In genomic region chr7:80680159-80680903, GRCh38 we compare ENCODE assay signal across 16 cellular contexts. TPM values are rescaled to one million over a fixed set of nuclear protein-coding genes. Genes with fewer than 3 reads are reported as not detected.
DNase-seq lines count a peak whose midpoint lies in the region; ATAC-seq and TF ChIP-seq lines count a peak whose summit lies in the region.
"Had no signal": no experiment of that assay in that cellular context is flagged by ENCODE, and none has a peak within 500 bp of the region (broad histone marks: within the 10 kb centered on the region; RNA-seq: fewer than 3 reads in every experiment).

No MANE protein-coding gene starts in this region.

- ATAC-seq in left cardiac atrium (peak; percentile 67 to 81), natural killer cell (no peak)
- peak; percentile 95 to 97 for ATAC-seq in stimulated activated naive B cell treated with anti-CD40 and anti-IgM and Interleukin-4, amounts not matched to agents 10 μg/mL and 1 μg/mL and 100 μg/mL, for 72 hours (replicated peaks)

- WGBS in neuronal stem cell (ENCODE audit: extremely low coverage in 2 of 2, insufficient read length in 2 of 2, insufficient replicate concordance in 1 of 2), 2 donors, result no CpG with 5 or more reads among the region's 9 CpGs

- no peaks in the 10 kb centered on the region for H3K4me1 ChIP-seq in neuronal stem cell (ENCODE audit: control insufficient read depth in 2 of 2, insufficient read depth in 1 of 2, low read depth in 1 of 2, low read length in 2 of 2)

- no peak overlapping the region for H3K9ac ChIP-seq in neuronal stem cell (ENCODE audit: low read depth, low read length, poor library complexity)

- no peak overlapping the region for H2BK5ac ChIP-seq in neuronal stem cell (ENCODE audit: low read length)

- H4K8ac ChIP-seq in neuronal stem cell (ENCODE audit: low read depth, low read length), result no peak overlapping the region

- no peaks in the 10 kb centered on the region for H3K9me3 ChIP-seq in neuronal stem cell (replicated peaks in 1 of 2; ENCODE audit: control insufficient read depth in 2 of 2, insufficient read depth in 1 of 2, low read depth in 1 of 2, low read length in 2 of 2)
- H3K9me3 ChIP-seq: BLaER1 treated with 17β-estradiol and CSF1 and Interleukin-3, amounts not matched to agents 10 nM and 100 nM had no signal

- H3K27me3 ChIP-seq in neuronal stem cell (ENCODE audit: control insufficient read depth in 3 of 3, insufficient read depth in 3 of 3, low read depth in 1 of 3, low read length in 3 of 3), result no peaks in the 10 kb centered on the region
- H3K27me3 ChIP-seq: BLaER1 treated with 17β-estradiol and CSF1 and Interleukin-3, amounts not matched to agents 10 nM and 100 nM; transverse colon had no signal

- H2BK15ac ChIP-seq in neuronal stem cell (ENCODE audit: low read length), result no peak overlapping the region

- no peak overlapping the region for H3K14ac ChIP-seq in neuronal stem cell (ENCODE audit: low read length)

- no peaks in the 10 kb centered on the region for H3K79me1 ChIP-seq in neuronal stem cell (ENCODE audit: low read depth, low read length)

- H2AK5ac ChIP-seq in neuronal stem cell (ENCODE audit: low read depth, low read length), result no peak overlapping the region

- no peak overlapping the region for H3K27ac ChIP-seq in neuronal stem cell (replicated peaks; ENCODE audit: low read length)
- H3K27ac ChIP-seq: PC-9, skin epidermis, transverse colon had no signal

- DNase-seq in KBM-7 (peak; percentile 29), RPMI8226 (peak; percentile 49), left cardiac atrium (no peak), natural killer cell (no peak), NCI-H2081 (lab: John Stamatoyannopoulos, UW) (no peak), neuronal stem cell (ENCODE audit: low spot score) (no peak)
- DNase-seq in stimulated activated naive B cell treated with anti-CD40 and anti-IgM and Interleukin-4, amounts not matched to agents 10 μg/mL and 1 μg/mL and 100 μg/mL, for 72 hours, result no peak
- DNase-seq: amygdala, cerebellar nuclear complex, DMS79, NCI-H345, PC-9, transverse colon had no signal

- H2AFZ ChIP-seq in neuronal stem cell (ENCODE audit: low read length), result no peak overlapping the region
- H2AFZ ChIP-seq: PC-9 had no signal

- H3K4me2 ChIP-seq in neuronal stem cell (ENCODE audit: insufficient read depth, low read length, poor library complexity, severe bottlenecking), result no peak overlapping the region
- H3K4me2 ChIP-seq: PC-9 had no signal

- peaks cover 6 to 18% of the 10 kb centered on the region in 2 donors for H3K4me1 Mint-ChIP-seq in stimulated activated naive B cell treated with anti-CD40 and anti-IgM and Interleukin-4, amounts not matched to agents 10 μg/mL and 1 μg/mL and 100 μg/mL, for 72 hours
- no peaks in the 10 kb centered on the region for H3K4me1 Mint-ChIP-seq in natural killer cell

- no peaks in the 10 kb centered on the region for H3K27me3 Mint-ChIP-seq in stimulated activated naive B cell treated with anti-CD40 and anti-IgM and Interleukin-4, amounts not matched to agents 10 μg/mL and 1 μg/mL and 100 μg/mL, for 72 hours
- H3K27me3 Mint-ChIP-seq in natural killer cell (ENCODE audit: low read depth in 2 of 2), result no peaks in the 10 kb centered on the region

- H3K36me3 ChIP-seq in neuronal stem cell (replicated peaks in 1 of 2; ENCODE audit: control insufficient read depth in 2 of 2, insufficient read depth in 2 of 2, low read length in 2 of 2), result no peaks in the 10 kb centered on the region
- H3K36me3 ChIP-seq: transverse colon had no signal

- H3K9me3 Mint-ChIP-seq in stimulated activated naive B cell treated with anti-CD40 and anti-IgM and Interleukin-4, amounts not matched to agents 10 μg/mL and 1 μg/mL and 100 μg/mL, for 72 hours, result peaks cover 3% of the 10 kb centered on the region in 2 donors
- peaks cover 2 to 3% of the 10 kb centered on the region in 2 donors for H3K9me3 Mint-ChIP-seq in natural killer cell
- H3K9me3 Mint-ChIP-seq: activated T-helper 2 cell treated with anti-CD3 and anti-CD28 coated beads, Interferon-gamma antibody, Interleukin-2, Interleukin-4, amounts not matched to agents 10 μg/mL and 5 μg/mL and 100 μg/mL, durations not matched to agents 14 hours and 24 hours and 36 hours had no signal

- H2BK120ac ChIP-seq in neuronal stem cell (ENCODE audit: low read depth, low read length), result no peak overlapping the region

- H3K36me3 Mint-ChIP-seq in stimulated activated naive B cell treated with anti-CD40 and anti-IgM and Interleukin-4, amounts not matched to agents 10 μg/mL and 1 μg/mL and 100 μg/mL, for 72 hours, result no peaks in the 10 kb centered on the region
- no peaks in the 10 kb centered on the region for H3K36me3 Mint-ChIP-seq in natural killer cell

- in situ Hi-C loops in KBM-7 (cut with MboI; ENCODE audit: low pct_unique_long_range_greater_than_20kb, low sequenced_read_pairs), result no loop called here

- no peak overlapping the region for H3K4ac ChIP-seq in neuronal stem cell (ENCODE audit: low read length)

- H3K27ac Mint-ChIP-seq in stimulated activated naive B cell treated with anti-CD40 and anti-IgM and Interleukin-4, amounts not matched to agents 10 μg/mL and 1 μg/mL and 100 μg/mL, for 72 hours, result no peak overlapping the region
- H3K27ac Mint-ChIP-seq in natural killer cell, result no peak overlapping the region
- H3K27ac Mint-ChIP-seq: activated T-helper 2 cell treated with anti-CD3 and anti-CD28 coated beads, Interferon-gamma antibody, Interleukin-2, Interleukin-4, amounts not matched to agents 10 μg/mL and 5 μg/mL and 100 μg/mL, durations not matched to agents 14 hours and 24 hours and 36 hours had no signal

- H3K4me3 ChIP-seq in neuronal stem cell (ENCODE audit: low read length in 2 of 2), result no peak overlapping the region
- H3K4me3 ChIP-seq: BLaER1 treated with 17β-estradiol and CSF1 and Interleukin-3, amounts not matched to agents 10 nM and 100 nM; PC-9; skin epidermis; transverse colon had no signal

- no peak overlapping the region for H4K91ac ChIP-seq in neuronal stem cell (ENCODE audit: low read depth, low read length, poor library complexity)

- TF ChIP-seq CTCF in natural killer cell (IDR thresholded peaks at IDR 0.05), result no peak

- intact Hi-C loops in left cardiac atrium (cut with DNase I) (no loop called here), natural killer cell (cut with micrococcal nuclease) (no loop called here)

- H3K18ac ChIP-seq in neuronal stem cell (ENCODE audit: low read length), result no peak overlapping the region

- no peak overlapping the region for H2BK12ac ChIP-seq in neuronal stem cell (ENCODE audit: low read length)

- no peak overlapping the region for H3K23ac ChIP-seq in neuronal stem cell (ENCODE audit: low read depth, low read length, poor library complexity)

- no peak overlapping the region for H3K4me3 Mint-ChIP-seq in stimulated activated naive B cell treated with anti-CD40 and anti-IgM and Interleukin-4, amounts not matched to agents 10 μg/mL and 1 μg/mL and 100 μg/mL, for 72 hours
- H3K4me3 Mint-ChIP-seq in natural killer cell, result no peak overlapping the region

RNA-seq across cellular contexts. Expression of gene CD36, which starts 41.9 kb away (rescaled TPM):
- total RNA-seq in left cardiac atrium, result 100 to 1,000 TPM; 760 to 831 TPM
- total RNA-seq in natural killer cell, result 1 to 10 TPM; 5.5 to 7.0 (median 6.0) TPM
- 0.14 TPM for polyA plus RNA-seq in neuronal stem cell (2013, experiment 1 of 2)
- 0.08 TPM for polyA plus RNA-seq in neuronal stem cell (2013, experiment 2 of 2)
- total RNA-seq: activated T-helper 2 cell treated with anti-CD3 and anti-CD28 coated beads, Interferon-gamma antibody, Interleukin-2, Interleukin-4, amounts not matched to agents 10 μg/mL and 5 μg/mL and 100 μg/mL, durations not matched to agents 14 hours and 24 hours and 36 hours had no signal

Comparison
In these comparisons a context has a peak if more than half of its experiments do, and no peak if none do; other contexts are left out.
1. DNase-seq: peak in KBM-7 (single experiment) and RPMI8226 (single experiment); none in left cardiac atrium (single experiment), stimulated activated naive B cell treated with anti-CD40 and anti-IgM and Interleukin-4, amounts not matched to agents 10 μg/mL and 1 μg/mL and 100 μg/mL, for 72 hours (single experiment), natural killer cell (single experiment), NCI-H2081 (0 of 2) and neuronal stem cell (single experiment).
2. ATAC-seq: peak in left cardiac atrium (2 of 2) and stimulated activated naive B cell treated with anti-CD40 and anti-IgM and Interleukin-4, amounts not matched to agents 10 μg/mL and 1 μg/mL and 100 μg/mL, for 72 hours (2 of 2); none in natural killer cell (0 of 3).
3. RNA of gene CD36, which starts 41.9 kb away (total RNA-seq): 760 to 831 TPM in left cardiac atrium; 5.5 to 7.0 TPM in natural killer cell; every median in the first group is over 10 times any median in the second.